1 cellular context compared by ENCODE assay signal in genomic region chr9:34197280-34197679, GRCh38.
TF ChIP-seq lines count a peak whose summit lies in the region.

No MANE protein-coding gene starts in this region.

TF ChIP-seq in H1, 55 proteins besides CTCF, POLR2A, EP300 and RAD21:
- TF ChIP-seq CREB1 (IDR thresholded peaks at IDR 0.05) (no peak), GABPA (IDR thresholded peaks at IDR 0.05; ENCODE audit: borderline replicate concordance, insufficient read depth, low read length) (no peak), EZH2 (IDR thresholded peaks at IDR 0.05; ENCODE audit: low read depth, low read length, severe bottlenecking) (no peak), FOSL1 (IDR thresholded peaks at IDR 0.05; ENCODE audit: insufficient read depth, low read depth, low read length) (no peak), PHF8 (conservative IDR thresholded peaks at IDR 0.05; ENCODE audit: low read depth, low read length) (no peak), TAF1 (IDR thresholded peaks at IDR 0.05; ENCODE audit: low read depth, low read length) (no peak), CBX5 (IDR thresholded peaks at IDR 0.05; ENCODE audit: low read depth, low read length) (no peak), USF2 (IDR thresholded peaks at IDR 0.05; ENCODE audit: low read length) (no peak)
TF ChIP-seq in H1: peak in this region for 0.
